In genomic region chr1:11478571-11479374, GRCh38 we compare ENCODE assay signal across 1 cellular context.
TF ChIP-seq lines count a peak whose summit lies in the region.

DISP3 (plus strand) TSS chr1:11479155; CDS start chr1:11500993, 21,838 bp downstream.

TF ChIP-seq in WTC11, 78 proteins besides CTCF, POLR2A, EP300 and RAD21 (continued from another document):
- TF ChIP-seq PREB (CRISPR knock-in tag; IDR thresholded peaks at IDR 0.05; ENCODE audit: borderline replicate concordance): no peak
